Comparison of ENCODE assay signal across 18 cellular contexts in genomic region chr17:12584727-12585126, GRCh38.
A peak's percentile ranks its signal among the peaks of the same experiment; 100 is the strongest.
DNase-seq lines count a peak whose midpoint lies in the region; ATAC-seq, FAIRE-seq and TF ChIP-seq lines count a peak whose summit lies in the region.
"Had no signal": no experiment of that assay in that cellular context is flagged by ENCODE, and none has a peak within 500 bp of the region (broad histone marks: within the 10 kb centered on the region; RNA-seq: fewer than 3 reads in every experiment).

No MANE protein-coding gene starts in this region.

- POLR2A ChIA-PET in IMR-90 (lab: Charles Lee; ENCODE audit: unreplicated experiment) = no interaction called here

- H3K27me3 ChIP-seq in IMR-90 (ENCODE audit: control insufficient read depth, insufficient read depth, low read length) = no peaks in the 10 kb centered on the region
- H3K27me3 ChIP-seq in bronchial epithelial cell (ENCODE audit: control insufficient read depth, insufficient read depth, low read length) = no peaks in the 10 kb centered on the region
- no peaks in the 10 kb centered on the region for H3K27me3 ChIP-seq in left ventricle myocardium inferior (ENCODE audit: low read depth)
- H3K27me3 ChIP-seq in skeletal muscle satellite cell (ENCODE audit: control insufficient read depth, insufficient read depth, low read length) = no peaks in the 10 kb centered on the region
- H3K27me3 ChIP-seq: SJSA1 had no signal

- WGBS in IMR-90 (ENCODE audit: extremely low coverage in 2 of 2, insufficient read length in 1 of 2), 2 experiments = 100% methylated on average over 4 of the region's 7 CpGs; no CpG with 5 or more reads in 1 of the 2 experiments

- FAIRE-seq in bronchial epithelial cell (lab: Jason Lieb, UNC) = no peak
- FAIRE-seq: D721Med, G401.6 had no signal

- in situ Hi-C loops in IMR-90 (cut with MboI; ENCODE audit: low sequenced_read_pairs) = no loop called here

- H4K8ac ChIP-seq in IMR-90 (ENCODE audit: low read depth in 2 of 2, low read length in 2 of 2) = no peak overlapping the region

- H3K4me1 ChIP-seq in IMR-90 (ENCODE audit: control insufficient read depth, insufficient read depth, low read length) (no peaks in the 10 kb centered on the region; the same call in 1 of the 2 replicates), left ventricle myocardium inferior (peaks cover 23% of the 10 kb centered on the region), skeletal muscle satellite cell (ENCODE audit: control insufficient read depth, insufficient read depth, low read length) (peaks cover 11% of the 10 kb centered on the region)

- no peak for TF ChIP-seq CTCF in IMR-90 (conservative IDR thresholded peaks at IDR 0.05; ENCODE audit: low read depth, low read length)
- TF ChIP-seq CTCF in bronchial epithelial cell (IDR thresholded peaks at IDR 0.05; ENCODE audit: insufficient read depth, low read length, severe bottlenecking) = no peak
- TF ChIP-seq CTCF in left ventricle myocardium inferior (IDR thresholded peaks at IDR 0.05; ENCODE audit: borderline replicate concordance) = no peak
- no peak for TF ChIP-seq CTCF in omental fat pad (IDR thresholded peaks at IDR 0.05)

- no peak overlapping the region for H3K56ac ChIP-seq in IMR-90 (ENCODE audit: extremely low read depth, insufficient read depth, low read length)

- no peak for DNase-seq in IMR-90
- peak; percentile 46 for DNase-seq in bronchial epithelial cell (ENCODE audit: low read depth)
- DNase-seq in left ventricle myocardium inferior = no peak
- no peak for DNase-seq in NK-92 (lab: John Stamatoyannopoulos, UW; ENCODE audit: unreplicated experiment)
- no peak for DNase-seq in central memory CD4-positive, alpha-beta T cell
- no peak for DNase-seq in omental fat pad (ENCODE audit: low spot score)
- DNase-seq: AML-193, DND-41, H9, NCI-H1105 treated with DMSO at 0.1 percent for 48 hours, NCI-H1694 treated with DMSO at 0.1 percent for 48 hours, NCI-H510A treated with DMSO at 0.1 percent for 48 hours had no signal

- H3K9ac ChIP-seq in IMR-90 (ENCODE audit: low read depth, low read length) (no peak overlapping the region), skeletal muscle satellite cell (ENCODE audit: low read depth, low read length) (no peak overlapping the region)

- no peaks in the 10 kb centered on the region for H4K20me1 ChIP-seq in IMR-90 (ENCODE audit: insufficient read depth, low read length)

- H2BK5ac ChIP-seq in IMR-90 (ENCODE audit: low read depth, low read length, poor library complexity, severe bottlenecking) = no peak overlapping the region

- no peak overlapping the region; the same call in 1 of the 2 replicates for H2BK120ac ChIP-seq in IMR-90 (ENCODE audit: low read depth, low read length)

- H3K4me3 ChIP-seq in IMR-90 (ENCODE audit: insufficient read depth, low read depth, low read length) (no peak overlapping the region), bronchial epithelial cell (ENCODE audit: low read depth, low read length) (no peak overlapping the region), left ventricle myocardium inferior (peak overlapping the region; percentile 48), skeletal muscle satellite cell (ENCODE audit: low read length) (no peak overlapping the region)
- H3K4me3 ChIP-seq: SJSA1 had no signal

- H2BK20ac ChIP-seq in IMR-90 (ENCODE audit: low read depth, low read length) = peak overlapping the region; percentile 26; the same call in 1 of the 2 replicates

- no peak overlapping the region for H4K5ac ChIP-seq in IMR-90 (ENCODE audit: low read depth, low read length)

- no TSS peak for BruUV-seq in IMR-90 (replicated peaks; lab: Mats Ljungman, UMichigan)

- no peaks in the 10 kb centered on the region for H3K9me1 ChIP-seq in IMR-90 (ENCODE audit: insufficient read depth, low read length)

- TF ChIP-seq RAD21 in IMR-90 (IDR thresholded peaks at IDR 0.05; ENCODE audit: low read length) = no peak

- TF ChIP-seq POLR2A in IMR-90 (IDR thresholded peaks at IDR 0.05; ENCODE audit: low read depth, low read length) = no peak

- dilution Hi-C loops in IMR-90 (cut with HindIII; ENCODE audit: low sequenced_read_pairs, unreplicated experiment) = no loop called here

- H3K79me1 ChIP-seq in IMR-90 (ENCODE audit: low read depth in 1 of 2, low read length in 2 of 2) = no peaks in the 10 kb centered on the region

- H3K23ac ChIP-seq in IMR-90 (ENCODE audit: low read depth, low read length) = 0 out of 2 replicates have a peak overlapping the region, but pooled peaks have one; percentile 16

- H2BK15ac ChIP-seq in IMR-90 (ENCODE audit: low read depth, low read length) = no peak overlapping the region

- no peak overlapping the region for H3K14ac ChIP-seq in IMR-90 (replicated peaks; ENCODE audit: low read depth, low read length)

- 0 out of 2 replicates have a peak overlapping the region, but pooled peaks have one; percentile 21 for H3K4ac ChIP-seq in IMR-90 (ENCODE audit: low read depth, low read length)

- CTCF ChIA-PET in IMR-90 (lab: Yijun Ruan, JAX) = interaction anchor here (1.6 kb wide), 1 partner anchor 39 kb away, joined by 4 read pairs; no protein-coding TSS in a partner anchor

- H3K36me3 ChIP-seq in IMR-90 (ENCODE audit: control insufficient read depth, insufficient read depth, low read length) = no peaks in the 10 kb centered on the region
- H3K36me3 ChIP-seq in bronchial epithelial cell (ENCODE audit: control insufficient read depth, insufficient read depth, low read length) = no peaks in the 10 kb centered on the region
- H3K36me3 ChIP-seq in left ventricle myocardium inferior = no peaks in the 10 kb centered on the region
- no peaks in the 10 kb centered on the region for H3K36me3 ChIP-seq in skeletal muscle satellite cell (ENCODE audit: insufficient read depth, low read length)
- H3K36me3 ChIP-seq: SJSA1 had no signal

- no peak overlapping the region for H4K91ac ChIP-seq in IMR-90 (ENCODE audit: insufficient read depth, low read depth, low read length)

- H3K18ac ChIP-seq in IMR-90 (ENCODE audit: low read depth, low read length) = no peak overlapping the region

- H2AK5ac ChIP-seq in IMR-90 (ENCODE audit: low read depth, low read length) = no peak overlapping the region

- H3K9me3 ChIP-seq in IMR-90 (ENCODE audit: control insufficient read depth, insufficient read depth, low read length) (peaks cover 4% of the 10 kb centered on the region; the same call in 1 of the 2 replicates), left ventricle myocardium inferior (replicated peaks) (peaks cover 16% of the 10 kb centered on the region), skeletal muscle satellite cell (replicated peaks; ENCODE audit: low read length) (no peaks in the 10 kb centered on the region)
- H3K9me3 ChIP-seq: SJSA1 had no signal

- H3K27ac ChIP-seq in IMR-90 (ENCODE audit: insufficient read depth, low read length) (no peak overlapping the region), left ventricle myocardium inferior (replicated peaks) (peak overlapping the region; percentile 62)
- H3K27ac ChIP-seq: C4-2B, HL-60, SJSA1 had no signal

- no peak overlapping the region for H2AFZ ChIP-seq in IMR-90 (replicated peaks; ENCODE audit: low read length, poor library complexity)

- intact Hi-C loops in IMR-90 (cut with micrococcal nuclease) = no loop called here
- intact Hi-C loops in left ventricle myocardium inferior (cut with micrococcal nuclease) = loop anchor here (2.0 kb wide), 1 partner anchor 58 kb away; no protein-coding TSS in a partner anchor

- no peak for ATAC-seq in IMR-90 (ENCODE audit: low read depth)
- ATAC-seq in omental fat pad (ENCODE audit: low FRiP score) = no peak

- no peak overlapping the region for H2AK9ac ChIP-seq in IMR-90 (replicated peaks; ENCODE audit: low read depth, low read length, poor library complexity)

- H3K4me2 ChIP-seq in IMR-90 (ENCODE audit: low read depth, low read length) = no peak overlapping the region
- peak overlapping the region; percentile 12 for H3K4me2 ChIP-seq in skeletal muscle satellite cell (ENCODE audit: low read length)

TF ChIP-seq in IMR-90, 13 proteins besides CTCF, POLR2A, EP300 and RAD21:
- no peak for TF ChIP-seq MXI1 (IDR thresholded peaks at IDR 0.05; ENCODE audit: borderline replicate concordance, low read depth, low read length)
- TF ChIP-seq CHD1 (IDR thresholded peaks at IDR 0.05; ENCODE audit: low read depth, low read length) = no peak
- TF ChIP-seq CEBPB (IDR thresholded peaks at IDR 0.05; ENCODE audit: low read depth, low read length) = no peak
- no peak for TF ChIP-seq FOS (IDR thresholded peaks at IDR 0.05; ENCODE audit: low read depth, low read length)
- TF ChIP-seq MAFK (IDR thresholded peaks at IDR 0.05; ENCODE audit: low read depth, low read length) = no peak
- TF ChIP-seq MAZ (IDR thresholded peaks at IDR 0.05; ENCODE audit: borderline replicate concordance, low read depth, low read length) = no peak
- no peak for TF ChIP-seq BHLHE40 (IDR thresholded peaks at IDR 0.05; ENCODE audit: low read depth, low read length)
- TF ChIP-seq, protein P1, sequence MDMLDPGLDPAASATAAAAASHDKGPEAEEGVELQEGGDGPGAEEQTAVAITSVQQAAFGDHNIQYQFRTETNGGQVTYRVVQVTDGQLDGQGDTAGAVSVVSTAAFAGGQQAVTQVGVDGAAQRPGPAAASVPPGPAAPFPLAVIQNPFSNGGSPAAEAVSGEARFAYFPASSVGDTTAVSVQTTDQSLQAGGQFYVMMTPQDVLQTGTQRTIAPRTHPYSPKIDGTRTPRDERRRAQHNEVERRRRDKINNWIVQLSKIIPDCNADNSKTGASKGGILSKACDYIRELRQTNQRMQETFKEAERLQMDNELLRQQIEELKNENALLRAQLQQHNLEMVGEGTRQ (IDR thresholded peaks at IDR 0.05; ENCODE audit: low read depth, low read length) = no peak
- no peak for TF ChIP-seq RCOR1 (IDR thresholded peaks at IDR 0.05; ENCODE audit: insufficient replicate concordance, low read length)
- TF ChIP-seq, protein P2, sequence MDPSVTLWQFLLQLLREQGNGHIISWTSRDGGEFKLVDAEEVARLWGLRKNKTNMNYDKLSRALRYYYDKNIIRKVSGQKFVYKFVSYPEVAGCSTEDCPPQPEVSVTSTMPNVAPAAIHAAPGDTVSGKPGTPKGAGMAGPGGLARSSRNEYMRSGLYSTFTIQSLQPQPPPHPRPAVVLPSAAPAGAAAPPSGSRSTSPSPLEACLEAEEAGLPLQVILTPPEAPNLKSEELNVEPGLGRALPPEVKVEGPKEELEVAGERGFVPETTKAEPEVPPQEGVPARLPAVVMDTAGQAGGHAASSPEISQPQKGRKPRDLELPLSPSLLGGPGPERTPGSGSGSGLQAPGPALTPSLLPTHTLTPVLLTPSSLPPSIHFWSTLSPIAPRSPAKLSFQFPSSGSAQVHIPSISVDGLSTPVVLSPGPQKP (IDR thresholded peaks at IDR 0.05; ENCODE audit: borderline replicate concordance, low read depth, low read length) = no peak
- TF ChIP-seq RFX5 (IDR thresholded peaks at IDR 0.05; ENCODE audit: low read depth, low read length) = no peak
- TF ChIP-seq NFE2L2 (IDR thresholded peaks at IDR 0.05; ENCODE audit: low read depth, low read length) = no peak
- no peak for TF ChIP-seq SMC3 (IDR thresholded peaks at IDR 0.05; ENCODE audit: low read depth, low read length)
TF ChIP-seq in IMR-90: peak in this region for 0.
